In genomic region chr19:50344661-50345318, GRCh38 we compare ENCODE assay signal across 10 cellular contexts. TPM values are rescaled to one million over a fixed set of nuclear protein-coding genes. Genes with fewer than 3 reads are reported as not detected.
DNase-seq lines count a peak whose midpoint lies in the region; ATAC-seq lines count a peak whose summit lies in the region.
"Had no signal": no experiment of that assay in that cellular context is flagged by ENCODE, and none has a peak within 500 bp of the region (broad histone marks: within the 10 kb centered on the region; RNA-seq: fewer than 3 reads in every experiment).

No MANE protein-coding gene starts in this region.

- no peak overlapping the region for H3K4me2 ChIP-seq in GM23248 (ENCODE audit: unreplicated experiment)

- H3K27me3 Mint-ChIP-seq in activated CD4-positive, alpha-beta T cell treated with anti-CD3 and anti-CD28 coated beads, Interleukin-2, amount 10 ng/mL, durations not matched to agents 24 days and 14 days = no peaks in the 10 kb centered on the region

- no peaks in the 10 kb centered on the region for H3K79me2 ChIP-seq in GM23248 (ENCODE audit: insufficient read depth)

- ATAC-seq in HG02798 (IDR thresholded peaks at IDR 0.05; ENCODE audit: poor library complexity, unreplicated experiment) (peak; percentile 41), GM21447 (IDR thresholded peaks at IDR 0.05; ENCODE audit: unreplicated experiment) (no peak)
- no peak for ATAC-seq in stimulated activated effector memory CD8-positive, alpha-beta T cell treated with anti-CD3 and anti-CD28 coated beads, Interleukin-12 subunit alpha, Interleukin-12 subunit beta, amount 100 ng/mL, for 72 hours

- H3K27ac ChIP-seq in GM23248 = no peak overlapping the region
- H3K27ac ChIP-seq: thoracic aorta had no signal

- H3K9ac ChIP-seq in GM23248 = no peak overlapping the region

- peaks cover 6% of the 10 kb centered on the region for H3K9me3 Mint-ChIP-seq in activated CD4-positive, alpha-beta T cell treated with anti-CD3 and anti-CD28 coated beads, Interleukin-2, amount 10 ng/mL, durations not matched to agents 24 days and 14 days
- peaks cover 7% of the 10 kb centered on the region for H3K9me3 Mint-ChIP-seq in stimulated activated effector memory CD8-positive, alpha-beta T cell treated with anti-CD3 and anti-CD28 coated beads, Interleukin-12 subunit alpha, Interleukin-12 subunit beta, amount 100 ng/mL, for 72 hours

- 0 out of 2 replicates have a peak, but pooled peaks cover 5% of the 10 kb centered on the region for H3K27me3 ChIP-seq in GM23248 (replicated peaks; ENCODE audit: insufficient read depth)

- intact Hi-C loops in activated CD4-positive, alpha-beta T cell treated with anti-CD3 and anti-CD28 coated beads, Interleukin-2, amount 10 ng/mL, durations not matched to agents 24 days and 14 days (cut with micrococcal nuclease) = no loop called here

- no peaks in the 10 kb centered on the region for H3F3A ChIP-seq in GM23248 (ENCODE audit: insufficient read depth)

- H3K4me1 Mint-ChIP-seq in activated CD4-positive, alpha-beta T cell treated with anti-CD3 and anti-CD28 coated beads, Interleukin-2, amount 10 ng/mL, durations not matched to agents 24 days and 14 days = peaks cover 27% of the 10 kb centered on the region
- peaks cover 17% of the 10 kb centered on the region for H3K4me1 Mint-ChIP-seq in stimulated activated effector memory CD8-positive, alpha-beta T cell treated with anti-CD3 and anti-CD28 coated beads, Interleukin-12 subunit alpha, Interleukin-12 subunit beta, amount 100 ng/mL, for 72 hours

- H3K9me2 ChIP-seq in GM23248 (ENCODE audit: insufficient read depth) = no peaks in the 10 kb centered on the region

- no peaks in the 10 kb centered on the region for H3K9me3 ChIP-seq in GM23248 (ENCODE audit: low read depth)
- H3K9me3 ChIP-seq: thoracic aorta had no signal

- peaks cover 14% of the 10 kb centered on the region for H3K36me3 Mint-ChIP-seq in activated CD4-positive, alpha-beta T cell treated with anti-CD3 and anti-CD28 coated beads, Interleukin-2, amount 10 ng/mL, durations not matched to agents 24 days and 14 days (ENCODE audit: low read depth)
- H3K36me3 Mint-ChIP-seq in stimulated activated effector memory CD8-positive, alpha-beta T cell treated with anti-CD3 and anti-CD28 coated beads, Interleukin-12 subunit alpha, Interleukin-12 subunit beta, amount 100 ng/mL, for 72 hours = no peaks in the 10 kb centered on the region

- no peak overlapping the region for H3K4me3 ChIP-seq in GM23248
- H3K4me3 ChIP-seq: thoracic aorta had no signal

- H4K20me1 ChIP-seq in GM23248 (ENCODE audit: insufficient read depth) = no peaks in the 10 kb centered on the region

- no peak for DNase-seq in activated CD4-positive, alpha-beta T cell treated with anti-CD3 and anti-CD28 coated beads, Interleukin-2, amount 10 ng/mL, durations not matched to agents 24 days and 14 days
- DNase-seq in activated CD4-positive, alpha-beta T cell treated with anti-CD3 and anti-CD28 coated beads for 48 hours = no peak
- DNase-seq in RPMI8226 = peak; percentile 82
- DNase-seq in stimulated activated effector memory CD8-positive, alpha-beta T cell treated with anti-CD3 and anti-CD28 coated beads, Interleukin-12 subunit alpha, Interleukin-12 subunit beta, amount 100 ng/mL, for 72 hours (ENCODE audit: low spot score in 2 of 2) = no peak
- DNase-seq in ecto neural progenitor cell (ENCODE audit: low spot score) = no peak
- no peak for DNase-seq in GM23248
- DNase-seq: NCI-H69 had no signal

- WGBS in GM23248 (ENCODE audit: low coverage in 1 of 2, low lambda C conversion rate in 2 of 2, missing lambda C conversion rate in 2 of 2), 2 experiments = 15 to 22% methylated on average over 8 of the region's 8 CpGs

- H3K4me3 Mint-ChIP-seq in activated CD4-positive, alpha-beta T cell treated with anti-CD3 and anti-CD28 coated beads, Interleukin-2, amount 10 ng/mL, durations not matched to agents 24 days and 14 days = peak overlapping the region; percentile 39
- peak overlapping the region; percentile 20 for H3K4me3 Mint-ChIP-seq in stimulated activated effector memory CD8-positive, alpha-beta T cell treated with anti-CD3 and anti-CD28 coated beads, Interleukin-12 subunit alpha, Interleukin-12 subunit beta, amount 100 ng/mL, for 72 hours

- no peak overlapping the region for H2AFZ ChIP-seq in GM23248

- in situ Hi-C loops in GM23248 (cut with MboI) = no loop called here

- H3K36me3 ChIP-seq in GM23248 (ENCODE audit: low read depth) = no peaks in the 10 kb centered on the region
- H3K36me3 ChIP-seq: thoracic aorta had no signal

- peak overlapping the region; percentile 70 for H3K27ac Mint-ChIP-seq in activated CD4-positive, alpha-beta T cell treated with anti-CD3 and anti-CD28 coated beads, Interleukin-2, amount 10 ng/mL, durations not matched to agents 24 days and 14 days
- no peak overlapping the region for H3K27ac Mint-ChIP-seq in stimulated activated effector memory CD8-positive, alpha-beta T cell treated with anti-CD3 and anti-CD28 coated beads, Interleukin-12 subunit alpha, Interleukin-12 subunit beta, amount 100 ng/mL, for 72 hours

- no peaks in the 10 kb centered on the region for H3K4me1 ChIP-seq in GM23248 (ENCODE audit: insufficient read depth)

RNA-seq across cellular contexts. Expression of gene KCNC3, which starts 15.6 kb away (rescaled TPM):
- total RNA-seq in activated CD4-positive, alpha-beta T cell treated with anti-CD3 and anti-CD28 coated beads, Interleukin-2, amount 10 ng/mL, durations not matched to agents 24 days and 14 days = 20.3 TPM in 2 replicates
- total RNA-seq in GM23248 (2014; rRNA removed; shearing (Covaris generic)) = under 0.01 and 0.13 TPM in 2 replicates
- polyA plus RNA-seq in GM23248 (2016; fragmentation: Nextera tagmentation; extraction: Ambion mirVana) = 0.04 TPM in 1 of 2 replicates, not detected in the other

RNA-seq across cellular contexts. Expression of gene NAPSA, which starts 20.6 kb away (rescaled TPM):
- 13.6 and 18.0 TPM in 2 replicates for total RNA-seq in activated CD4-positive, alpha-beta T cell treated with anti-CD3 and anti-CD28 coated beads, Interleukin-2, amount 10 ng/mL, durations not matched to agents 24 days and 14 days
- 0.32 and 0.51 TPM in 2 replicates for total RNA-seq in GM23248 (2014; rRNA removed; shearing (Covaris generic))
- polyA plus RNA-seq in GM23248 (2016; fragmentation: Nextera tagmentation; extraction: Ambion mirVana) = 0.15 and 0.38 TPM in 2 replicates
- total RNA-seq: thoracic aorta had no signal

RNA-seq across cellular contexts. Expression of gene NR1H2, which starts 31.5 kb away (rescaled TPM):
- total RNA-seq in activated CD4-positive, alpha-beta T cell treated with anti-CD3 and anti-CD28 coated beads, Interleukin-2, amount 10 ng/mL, durations not matched to agents 24 days and 14 days = 81.4 and 84.7 TPM in 2 replicates
- 96.6 and 140 TPM in 2 replicates for total RNA-seq in GM23248 (2014; rRNA removed; shearing (Covaris generic))
- polyA plus RNA-seq in GM23248 (2016; fragmentation: Nextera tagmentation; extraction: Ambion mirVana) = 102 and 109 TPM in 2 replicates

RNA-seq across cellular contexts. Expression of gene POLD1, which starts 39.4 kb away (rescaled TPM):
- total RNA-seq in activated CD4-positive, alpha-beta T cell treated with anti-CD3 and anti-CD28 coated beads, Interleukin-2, amount 10 ng/mL, durations not matched to agents 24 days and 14 days = 188 and 204 TPM in 2 replicates
- total RNA-seq in GM23248 (2014; rRNA removed; shearing (Covaris generic)) = 15.6 and 18.3 TPM in 2 replicates
- 12.6 and 13.7 TPM in 2 replicates for polyA plus RNA-seq in GM23248 (2016; fragmentation: Nextera tagmentation; extraction: Ambion mirVana)

Comparison
In these comparisons a context has a peak if more than half of its experiments do, and no peak if none do; other contexts are left out.
1. RNA of gene KCNC3, which starts 15.6 kb away (total RNA-seq): 20.3 TPM in activated CD4-positive, alpha-beta T cell treated with anti-CD3 and anti-CD28 coated beads, Interleukin-2, amount 10 ng/mL, durations not matched to agents 24 days and 14 days; under 0.01 to 0.13 TPM in GM23248; every median in the first group is over 10 times any median in the second.